In genomic region chr11:576791-577610, GRCh38 we compare ENCODE assay signal across 8 cellular contexts. TPM values are rescaled to one million over a fixed set of nuclear protein-coding genes. Genes with fewer than 3 reads are reported as not detected.
DNase-seq lines count a peak whose midpoint lies in the region; ATAC-seq and TF ChIP-seq lines count a peak whose summit lies in the region.

No MANE protein-coding gene starts in this region.

- no peak for TF ChIP-seq POLR2A in tibial nerve (IDR thresholded peaks at IDR 0.05)

- TF ChIP-seq CTCF in astrocyte of the cerebellum (IDR thresholded peaks at IDR 0.05; ENCODE audit: low read depth, low read length, missing control alignments) (no peak), liver (IDR thresholded peaks at IDR 0.05; ENCODE audit: low read depth, low read length, missing input control) (no peak), tibial nerve (IDR thresholded peaks at IDR 0.05) (no peak)

- ATAC-seq in GM21360 (IDR thresholded peaks at IDR 0.05; ENCODE audit: unreplicated experiment): no peak
- no peak for ATAC-seq in GM21786 (IDR thresholded peaks at IDR 0.05; ENCODE audit: unreplicated experiment)

- peak overlapping the region; percentile 81 to 85 for H3K9ac ChIP-seq in liver (ENCODE audit: low read depth in 1 of 2, low read length in 2 of 2)

- H3K36me3 ChIP-seq in liver (ENCODE audit: control insufficient read depth in 4 of 4, insufficient read depth in 3 of 4, low read depth in 1 of 4, low read length in 3 of 4): peaks cover 0 to 4% (median 1%) of the 10 kb centered on the region in 4 donors
- peaks cover 0 to 11% (median 0%) of the 10 kb centered on the region in 3 donors for H3K36me3 ChIP-seq in tibial nerve

- H3K4me3 ChIP-seq in astrocyte of the cerebellum (ENCODE audit: low read depth, low read length): peak overlapping the region; percentile 72
- H3K4me3 ChIP-seq in liver (ENCODE audit: low read depth in 1 of 3, low read length in 3 of 3): peak overlapping the region; percentile 86 to 98 (median 87)
- peak overlapping the region; percentile 58 to 97 (median 88) for H3K4me3 ChIP-seq in tibial nerve

- H3K27ac ChIP-seq in liver (ENCODE audit: low read depth in 1 of 2, low read length in 2 of 2) (peak overlapping the region; percentile 72 to 73), tibial nerve (peak overlapping the region; percentile 28 to 96 (median 78))

- in situ Hi-C loops in astrocyte of the cerebellum (cut with HindIII; ENCODE audit: low sequenced_read_pairs): no loop called here

- H3K27me3 ChIP-seq in liver (ENCODE audit: control insufficient read depth in 4 of 4, insufficient read depth in 4 of 4, low read length in 3 of 4) (no peaks in the 10 kb centered on the region), tibial nerve (no peaks in the 10 kb centered on the region)

- H3K4me1 ChIP-seq in liver (ENCODE audit: control insufficient read depth in 4 of 4, insufficient read depth in 4 of 4, low read length in 3 of 4): peaks cover 23 to 68% (median 56%) of the 10 kb centered on the region in 4 donors
- H3K4me1 ChIP-seq in tibial nerve: peaks cover 0 to 61% (median 37%) of the 10 kb centered on the region in 4 donors

- WGBS in liver: 2% methylated on average over 48 of the region's 50 CpGs
- 8 to 10% methylated on average over 19 to 25 of the region's 50 CpGs for WGBS in tibial nerve, 2 donors

- H3K9me3 ChIP-seq in liver (ENCODE audit: control insufficient read depth in 4 of 4, low read length in 3 of 4) (no peaks in the 10 kb centered on the region), tibial nerve (no peaks in the 10 kb centered on the region)

- TF ChIP-seq RAD21 in liver (IDR thresholded peaks at IDR 0.05): no peak

- no peak for TF ChIP-seq EP300 in tibial nerve (IDR thresholded peaks at IDR 0.05)

- peak; percentile 72 for DNase-seq in activated effector memory CD4-positive, alpha-beta T cell treated with anti-CD3 and anti-CD28 coated beads, Interleukin-2, amount 50 U/mL, for 16 hours
- no peak for DNase-seq in activated effector memory CD4-positive, alpha-beta T cell treated with Interleukin-2 at 50 U/mL for 16 hours
- DNase-seq in astrocyte of the cerebellum (ENCODE audit: low read depth): no peak
- DNase-seq in tibial nerve (ENCODE audit: low spot score in 2 of 2): no peak
- no peak for DNase-seq in HPDE6-E6E7 (ENCODE audit: extremely low spot score)

TF ChIP-seq in liver, 16 proteins besides CTCF, POLR2A, EP300 and RAD21:
- TF ChIP-seq YY1 (IDR thresholded peaks at IDR 0.05) (no peak), NR2F2 (IDR thresholded peaks at IDR 0.05) (no peak), ZBTB33 (IDR thresholded peaks at IDR 0.05) (no peak), FOXA2 (IDR thresholded peaks at IDR 0.05) (no peak), SP1 (IDR thresholded peaks at IDR 0.05) (no peak), HNF4A (conservative IDR thresholded peaks at IDR 0.05) (no peak), GABPA (IDR thresholded peaks at IDR 0.05 in 1 of 2, conservative IDR thresholded peaks at IDR 0.05 in 1 of 2) (no peak), FOXA1 (IDR thresholded peaks at IDR 0.05) (no peak), MAX (IDR thresholded peaks at IDR 0.05) (no peak), REST (IDR thresholded peaks at IDR 0.05) (no peak), TAF1 (conservative IDR thresholded peaks at IDR 0.05) (no peak), RXRA (IDR thresholded peaks at IDR 0.05) (no peak)

RNA-seq across cellular contexts. Expression of gene PHRF1, which starts 0.7 kb away (rescaled TPM):
- total RNA-seq in liver (10 to 100 TPM; 22.4 to 25.2 TPM), tibial nerve (10 to 100 TPM; 27.1 to 49.2 (median 34.9) TPM)
- 10 to 100 TPM in 1 of 2 donors, 1 to 10 TPM in 1; 2.4 to 15.1 TPM for polyA plus RNA-seq in liver

RNA-seq across cellular contexts. Expression of gene RASSF7, which starts 16.2 kb away (rescaled TPM):
- total RNA-seq in liver (10 to 100 TPM; 11.5 to 35.5 TPM), tibial nerve (10 to 100 TPM; 21.0 to 25.6 (median 23.1) TPM)
- polyA plus RNA-seq in liver: 10 to 100 TPM; 38.3 to 50.4 TPM

RNA-seq across cellular contexts. Expression of gene LMNTD2, which starts 16.5 kb away (rescaled TPM):
- 1 to 10 TPM; 1.2 to 2.9 TPM for total RNA-seq in liver
- polyA plus RNA-seq in liver: 1 to 10 TPM; 1.6 to 4.6 TPM
- total RNA-seq in tibial nerve: 1 to 10 TPM; 1.3 to 5.9 (median 3.2) TPM

RNA-seq across cellular contexts. Expression of gene IRF7, which starts 38.7 kb away (rescaled TPM):
- 10 to 100 TPM; 15.7 to 62.4 TPM for total RNA-seq in liver
- 10 to 100 TPM; 23.8 to 50.3 TPM for polyA plus RNA-seq in liver
- 10 to 100 TPM in 3 of 4 donors, 1 to 10 TPM in 1; 9.0 to 37.7 (median 27.5) TPM for total RNA-seq in tibial nerve

RNA-seq across cellular contexts. Expression of gene LRRC56, which starts 39.7 kb away (rescaled TPM):
- under 1 TPM; 0.17 to 0.23 TPM for total RNA-seq in liver
- under 1 TPM; 0.08 to 0.46 TPM for polyA plus RNA-seq in liver
- total RNA-seq in tibial nerve: 1 to 10 TPM in 1 of 4 donors, under 1 TPM in 2, not detected in 1; 0.22 to 1.4 (median 0.60) TPM
